ENCODE assay signal across 8 cellular contexts in the genomic region with DNA sequence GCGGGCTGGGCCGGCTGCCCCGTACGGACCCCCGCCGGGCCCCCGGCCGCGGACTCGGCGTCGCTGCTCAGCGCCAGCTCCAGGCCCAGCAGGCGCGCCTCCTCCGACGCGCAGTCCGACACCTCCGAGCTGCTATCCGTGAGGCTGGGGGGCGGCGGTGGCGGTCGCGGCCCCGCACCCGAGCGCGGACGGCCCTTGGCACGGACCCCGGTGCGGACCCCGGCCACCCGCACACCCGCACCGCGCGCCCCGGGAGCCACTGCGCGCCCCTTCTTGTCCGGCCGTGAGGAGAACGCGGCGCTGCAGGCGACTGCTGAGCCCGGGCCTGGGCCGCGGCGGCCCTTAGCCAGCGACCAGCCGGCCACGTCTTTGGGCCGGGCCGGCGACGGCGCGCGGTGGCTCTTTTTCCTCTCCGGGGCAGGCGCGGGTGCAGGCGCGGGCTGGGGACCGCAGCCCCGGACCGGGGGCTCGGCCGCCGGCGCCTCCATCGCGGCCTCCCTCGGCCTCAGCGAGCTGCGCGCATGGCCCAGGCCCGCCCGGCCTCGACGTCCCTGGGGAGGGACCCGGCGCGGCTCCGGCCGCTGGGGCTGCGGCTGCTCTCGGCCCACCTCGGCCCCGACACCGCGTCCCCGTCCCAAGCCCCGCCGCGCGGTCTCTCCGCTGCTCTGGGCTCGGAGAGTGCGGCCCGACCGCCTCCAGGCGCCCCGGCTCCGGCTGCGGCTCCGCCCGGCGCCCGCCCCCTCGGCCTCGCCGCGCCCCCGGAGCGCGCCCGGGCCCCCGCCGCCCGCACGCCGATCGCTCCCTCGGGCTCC. TPM values are rescaled to one million over a fixed set of nuclear protein-coding genes. Genes with fewer than 3 reads are reported as not detected.
A peak's percentile ranks its signal among the peaks of the same experiment; 100 is the strongest.
DNase-seq lines count a peak whose midpoint lies in the region; ATAC-seq and TF ChIP-seq lines count a peak whose summit lies in the region.

No MANE protein-coding gene starts in this region.

- H3K36me3 Mint-ChIP-seq in CD4-positive, alpha-beta memory T cell, result no peaks in the 10 kb centered on the region

- no peaks in the 10 kb centered on the region for H3K9me3 ChIP-seq in CD4-positive, alpha-beta memory T cell (ENCODE audit: control insufficient read depth in 1 of 2, low read length in 2 of 2)

- peak overlapping the region in 20 of 21 experiments; percentile 51 to 90 (median 81) for H3K27ac ChIP-seq in skin epidermis
- H3K27ac ChIP-seq in CD4-positive, alpha-beta memory T cell (ENCODE audit: low read depth, low read length), result no peak overlapping the region

- CTCF ChIA-PET in CD4-positive, alpha-beta memory T cell (lab: Charles Lee; ENCODE audit: partially characterized antibody), result no interaction called here

- peaks cover 0 to 2% (median 0%) of the 10 kb centered on the region in 8 donors for H3K9me3 Mint-ChIP-seq in CD4-positive, alpha-beta memory T cell

- no peak overlapping the region for H3K27ac Mint-ChIP-seq in CD4-positive, alpha-beta memory T cell

- H3K4me3 ChIP-seq in GM12865 (ENCODE audit: low read depth, low read length) (peak overlapping the region; percentile 48), fibroblast of villous mesenchyme (ENCODE audit: low read depth, low read length) (peak overlapping the region; percentile 57), skin epidermis (peak overlapping the region; percentile 41 to 69 (median 52))
- no peak overlapping the region for H3K4me3 ChIP-seq in CD4-positive, alpha-beta memory T cell (ENCODE audit: low read length in 2 of 2)

- H3K4me3 Mint-ChIP-seq in CD4-positive, alpha-beta memory T cell, result no peak overlapping the region

- DNase-seq in GM12865 (ENCODE audit: low read depth) (no peak), NCI-H69 (lab: John Stamatoyannopoulos, UW) (peak; percentile 46), fibroblast of villous mesenchyme (ENCODE audit: low read depth) (no peak), midbrain (lab: John Stamatoyannopoulos, UW) (no peak), SW480 (ENCODE audit: low spot score) (no peak)
- no peak for DNase-seq in CD4-positive, alpha-beta memory T cell

- intact Hi-C loops in CD4-positive, alpha-beta memory T cell (cut with micrococcal nuclease), result no loop called here

- peaks cover 6% of the 10 kb centered on the region for H3K27me3 ChIP-seq in CD4-positive, alpha-beta memory T cell (ENCODE audit: insufficient read depth, low read length)

- POLR2A ChIA-PET in CD4-positive, alpha-beta memory T cell (lab: Charles Lee; ENCODE audit: partially characterized antibody), result interaction anchor here (1.3 to 1.7 kb wide), 2 partner anchors 24 to 89 kb away, joined by 4 read pairs; a partner anchor contains a TSS

- no peaks in the 10 kb centered on the region for H3K4me1 ChIP-seq in CD4-positive, alpha-beta memory T cell (ENCODE audit: insufficient read depth, low read length)

- H3K36me3 ChIP-seq in CD4-positive, alpha-beta memory T cell (ENCODE audit: insufficient read depth, low read length), result no peaks in the 10 kb centered on the region

- TF ChIP-seq CTCF in GM12865 (IDR thresholded peaks at IDR 0.05; ENCODE audit: insufficient read depth, low read depth, low read length, missing control alignments) (no peak), fibroblast of villous mesenchyme (IDR thresholded peaks at IDR 0.05; ENCODE audit: insufficient read depth, low read depth, low read length) (no peak)

- ATAC-seq in GM21737 (IDR thresholded peaks at IDR 0.05; ENCODE audit: unreplicated experiment), result peak; percentile 6

- H3K4me1 Mint-ChIP-seq in CD4-positive, alpha-beta memory T cell, result peaks cover 0 to 9% (median 2%) of the 10 kb centered on the region in 4 donors

- peaks cover 19 to 31% of the 10 kb centered on the region in 2 donors for H3K27me3 Mint-ChIP-seq in CD4-positive, alpha-beta memory T cell

RNA-seq across cellular contexts. Expression of a gene that starts 12.9 kb away (rescaled TPM):
- 0.32 TPM in 1 of 2 replicates, not detected in the other for total RNA-seq in fibroblast of villous mesenchyme
- not detected for total RNA-seq in CD4-positive, alpha-beta memory T cell
- under 1 TPM in 1 of 2 donors, not detected in 1; 0.52 TPM for polyA plus RNA-seq in CD4-positive, alpha-beta memory T cell

Comparison
In these comparisons a context has a peak if more than half of its experiments do, and no peak if none do; other contexts are left out.
1. H3K4me3 ChIP-seq: peak in GM12865 (single experiment), fibroblast of villous mesenchyme (single experiment) and skin epidermis (7 of 7); none in CD4-positive, alpha-beta memory T cell (0 of 2).